2 cellular contexts compared by ENCODE assay signal in genomic region chr11:36071917-36072500, GRCh38.
TF ChIP-seq lines count a peak whose summit lies in the region.

No MANE protein-coding gene starts in this region.

TF ChIP-seq in IMR-90, 13 proteins besides CTCF, POLR2A, EP300 and RAD21:
- no peak for TF ChIP-seq RFX5 (IDR thresholded peaks at IDR 0.05; ENCODE audit: low read depth, low read length)
- TF ChIP-seq MXI1 (IDR thresholded peaks at IDR 0.05; ENCODE audit: borderline replicate concordance, low read depth, low read length): no peak
- no peak for TF ChIP-seq RCOR1 (IDR thresholded peaks at IDR 0.05; ENCODE audit: insufficient replicate concordance, low read length)
- TF ChIP-seq CHD1 (IDR thresholded peaks at IDR 0.05; ENCODE audit: low read depth, low read length): no peak
- no peak for TF ChIP-seq ELK1 (IDR thresholded peaks at IDR 0.05; ENCODE audit: borderline replicate concordance, low read depth, low read length)
- no peak for TF ChIP-seq NFE2L2 (IDR thresholded peaks at IDR 0.05; ENCODE audit: low read depth, low read length)
- TF ChIP-seq MAZ (IDR thresholded peaks at IDR 0.05; ENCODE audit: borderline replicate concordance, low read depth, low read length): no peak
- TF ChIP-seq CEBPB (IDR thresholded peaks at IDR 0.05; ENCODE audit: low read depth, low read length): no peak
- no peak for TF ChIP-seq SMC3 (IDR thresholded peaks at IDR 0.05; ENCODE audit: low read depth, low read length)
- no peak for TF ChIP-seq BHLHE40 (IDR thresholded peaks at IDR 0.05; ENCODE audit: low read depth, low read length)
- TF ChIP-seq USF2 (IDR thresholded peaks at IDR 0.05; ENCODE audit: low read depth, low read length): no peak
- no peak for TF ChIP-seq FOS (IDR thresholded peaks at IDR 0.05; ENCODE audit: low read depth, low read length)
- TF ChIP-seq MAFK (IDR thresholded peaks at IDR 0.05; ENCODE audit: low read depth, low read length): no peak

TF ChIP-seq in K562, 482 proteins besides CTCF, POLR2A, EP300 and RAD21:
- TF ChIP-seq ZZZ3 (IDR thresholded peaks at IDR 0.05): no peak
- TF ChIP-seq SLC30A9 (CRISPR knock-in tag; IDR thresholded peaks at IDR 0.05): no peak
- TF ChIP-seq ZNF436 (CRISPR knock-in tag; IDR thresholded peaks at IDR 0.05): no peak
- no peak for TF ChIP-seq REST (CRISPR knock-in tag; IDR thresholded peaks at IDR 0.05; ENCODE audit: low read depth)
- no peak for TF ChIP-seq NRF1 (conservative IDR thresholded peaks at IDR 0.05 in 1 of 2, IDR thresholded peaks at IDR 0.05 in 1 of 2)
- TF ChIP-seq RBM17 (IDR thresholded peaks at IDR 0.05; ENCODE audit: borderline replicate concordance, low read depth, low read length): no peak
- no peak for TF ChIP-seq FOXK1 (CRISPR knock-in tag; IDR thresholded peaks at IDR 0.05; ENCODE audit: borderline replicate concordance)
- no peak for TF ChIP-seq ESRRB (CRISPR knock-in tag; IDR thresholded peaks at IDR 0.05; ENCODE audit: borderline replicate concordance)
- no peak for TF ChIP-seq ZKSCAN8 (CRISPR knock-in tag; IDR thresholded peaks at IDR 0.05)
- TF ChIP-seq ZNF384 (IDR thresholded peaks at IDR 0.05; ENCODE audit: low read depth, low read length): no peak
- no peak for TF ChIP-seq TBL1XR1 (IDR thresholded peaks at IDR 0.05; ENCODE audit: low read length in 2 of 2)
- no peak for TF ChIP-seq ZNF589 (CRISPR knock-in tag; IDR thresholded peaks at IDR 0.05; ENCODE audit: low read depth)
- no peak for TF ChIP-seq DDX20 (tag; IDR thresholded peaks at IDR 0.05; ENCODE audit: low read depth)
- no peak for TF ChIP-seq ZNF76 (CRISPR knock-in tag; IDR thresholded peaks at IDR 0.05; ENCODE audit: borderline replicate concordance)
- no peak for TF ChIP-seq TFAP4 (CRISPR knock-in tag; IDR thresholded peaks at IDR 0.05; ENCODE audit: borderline replicate concordance)
- no peak for TF ChIP-seq EP400 (IDR thresholded peaks at IDR 0.05)
